Comparison of ENCODE assay signal across 14 cellular contexts in the genomic region with DNA sequence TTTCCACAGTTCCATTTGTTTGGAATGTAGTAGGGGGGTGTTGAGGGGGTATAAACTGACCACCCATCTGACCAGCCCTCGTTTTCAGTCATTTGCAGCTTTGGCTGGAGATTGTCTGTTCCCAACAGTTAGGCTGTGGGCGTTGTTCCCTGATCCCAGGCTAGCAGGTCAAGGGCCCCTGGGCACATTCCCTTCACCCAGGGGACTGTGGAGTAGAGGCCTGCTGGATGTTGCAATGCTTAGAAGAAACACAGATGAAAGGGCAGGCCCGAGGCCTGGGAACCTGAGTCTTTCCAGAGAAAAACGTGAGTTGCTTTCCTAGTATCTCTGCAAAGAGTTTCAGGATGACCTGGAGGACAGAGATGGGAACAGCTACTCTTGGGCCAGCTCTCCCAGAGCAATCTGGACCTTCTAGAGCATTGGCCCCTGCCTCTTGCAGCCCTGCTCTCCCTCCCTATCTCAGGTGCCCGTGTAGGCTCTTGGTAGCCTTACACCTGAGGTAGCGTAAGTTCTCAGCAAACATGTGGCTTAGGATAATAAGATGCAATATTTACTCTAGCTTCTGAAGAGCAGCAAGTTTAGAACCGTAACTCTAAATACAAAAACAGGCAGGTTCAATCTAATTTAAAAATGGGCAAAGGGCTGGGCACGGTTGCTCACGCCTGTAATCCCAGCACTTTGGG.
DNase-seq lines count a peak whose midpoint lies in the region; ATAC-seq and TF ChIP-seq lines count a peak whose summit lies in the region.
"Had no signal": no experiment of that assay in that cellular context is flagged by ENCODE, and none has a peak within 500 bp of the region (broad histone marks: within the 10 kb centered on the region; RNA-seq: fewer than 3 reads in every experiment).

No MANE protein-coding gene starts in this region.

- H3K36me3 ChIP-seq in A673 (ENCODE audit: insufficient read depth, low read length, poor library complexity, severe bottlenecking) (no peaks in the 10 kb centered on the region), adrenal gland (replicated peaks in 1 of 2) (no peaks in the 10 kb centered on the region)

- 72 to 81% (median 78%) methylated on average over 9 of the region's 9 CpGs for WGBS in adrenal gland, 4 donors
- WGBS in right cardiac atrium, result 78% methylated on average over 9 of the region's 9 CpGs

- POLR2A ChIA-PET in A673 (lab: Charles Lee; ENCODE audit: low non-redundant PET), result no interaction called here

- TF ChIP-seq CTCF in A673 (conservative IDR thresholded peaks at IDR 0.05; ENCODE audit: low read depth, low read length), result no peak
- no peak for TF ChIP-seq CTCF in adrenal gland (IDR thresholded peaks at IDR 0.05)

- intact Hi-C loops in A673 (cut with micrococcal nuclease; ENCODE audit: unreplicated experiment) (no loop called here), adrenal gland (cut with DNase I) (no loop called here), right cardiac atrium (cut with DNase I) (no loop called here), sciatic nerve (cut with DNase I) (no loop called here)

- CTCF ChIA-PET in A673 (lab: Charles Lee), result interaction anchor here (0.7 kb wide), 1 partner anchor 473 kb away, joined by 4 read pairs; no protein-coding TSS in a partner anchor

- H3K4me3 ChIP-seq in A673 (ENCODE audit: low read depth, low read length, poor library complexity, severe bottlenecking), result no peak overlapping the region
- H3K4me3 ChIP-seq in adrenal gland, result no peak overlapping the region
- no peak overlapping the region for H3K4me3 ChIP-seq in right cardiac atrium (ENCODE audit: low read length)

- no peak for TF ChIP-seq POLR2A in adrenal gland (IDR thresholded peaks at IDR 0.05)

- H3K4me1 ChIP-seq in A673 (ENCODE audit: insufficient read depth, low read length, poor library complexity, severe bottlenecking) (peaks cover 53% of the 10 kb centered on the region), adrenal gland (replicated peaks in 1 of 2) (peaks cover 6 to 42% of the 10 kb centered on the region in 2 donors), right cardiac atrium (ENCODE audit: control insufficient read depth, insufficient read depth, low read length) (peaks cover 6% of the 10 kb centered on the region)

- DNase-seq in A673 (ENCODE audit: low spot score) (no peak), adrenal gland (peak in 6 of 7 donors; percentile 25 to 67 (median 60)), right cardiac atrium (peak; percentile 69 to 75 (median 70)), sciatic nerve (ENCODE audit: low spot score) (no peak), T1000 (lab: John Stamatoyannopoulos, UW) (no peak), GOT3 (lab: John Stamatoyannopoulos, UW) (no peak)
- DNase-seq: activated CD4-positive, alpha-beta T cell treated with anti-CD3 and anti-CD28 coated beads, Interleukin-2, amount 10 ng/mL, durations not matched to agents 7 days and 5 days; activated T-cell treated with anti-CD3 and anti-CD28 coated beads, Interleukin-2, amount 50 U/mL, for 48 hours; NK-92 treated with Interleukin-12 subunit alpha and Interleukin-12 subunit beta, amount 100 ng/mL, for 24 hours; stimulated activated CD4-positive, alpha-beta T cell treated with anti-CD3 and anti-CD28 coated beads, Interleukin-2, amount 100 ng/mL, for 24 hours; stimulated activated CD8-positive, alpha-beta memory T cell treated with anti-CD3 and anti-CD28 coated beads, Interleukin-4, amount 100 ng/mL, for 48 hours; T-helper 9 cell had no signal

- no TSS peak for BruUV-seq in A673 (replicated peaks; lab: Mats Ljungman, UMichigan)

- peak; percentile 53 to 59 for ATAC-seq in right cardiac atrium
- peak; percentile 85 for ATAC-seq in sciatic nerve
- no peak for ATAC-seq in HG02884 (IDR thresholded peaks at IDR 0.05; ENCODE audit: unreplicated experiment)
- no peak for ATAC-seq in GM18502 (IDR thresholded peaks at IDR 0.05; ENCODE audit: poor library complexity, unreplicated experiment)

- H3K9me3 ChIP-seq in A673 (ENCODE audit: low read depth, low read length, poor library complexity, severe bottlenecking) (no peaks in the 10 kb centered on the region), adrenal gland (replicated peaks in 1 of 3) (no peaks in the 10 kb centered on the region), right cardiac atrium (ENCODE audit: control insufficient read depth, low read length) (no peaks in the 10 kb centered on the region)

- H3K27me3 ChIP-seq in A673 (replicated peaks; ENCODE audit: insufficient read depth, low read depth, low read length, poor library complexity) (no peaks in the 10 kb centered on the region), adrenal gland (no peaks in the 10 kb centered on the region), right cardiac atrium (ENCODE audit: control insufficient read depth, insufficient read depth) (no peaks in the 10 kb centered on the region)

- H3K27ac ChIP-seq in A673 (ENCODE audit: low read depth, low read length, poor library complexity, severe bottlenecking) (peak overlapping the region; percentile 17), adrenal gland (peak overlapping the region in 1 of 5 donors; percentile 65), right cardiac atrium (ENCODE audit: low read length) (no peak overlapping the region)

Comparison
In these comparisons a context has a peak if more than half of its experiments do, and no peak if none do; other contexts are left out.
1. DNase-seq: peak in adrenal gland (6 of 7) and right cardiac atrium (3 of 3); none in A673 (single experiment), sciatic nerve (single experiment), T1000 (single experiment) and GOT3 (single experiment).
2. ATAC-seq: peak in right cardiac atrium (2 of 2) and sciatic nerve (single experiment); none in HG02884 (single experiment) and GM18502 (single experiment).